Comparison of ENCODE assay signal across 11 cellular contexts in genomic region chr14:94390372-94391086, GRCh38. TPM values are rescaled to one million over a fixed set of nuclear protein-coding genes. Genes with fewer than 3 reads are reported as not detected.
DNase-seq lines count a peak whose midpoint lies in the region; ATAC-seq and TF ChIP-seq lines count a peak whose summit lies in the region.
"Had no signal": no experiment of that assay in that cellular context is flagged by ENCODE, and none has a peak within 500 bp of the region (broad histone marks: within the 10 kb centered on the region; RNA-seq: fewer than 3 reads in every experiment).

No MANE protein-coding gene starts in this region.

- no peaks in the 10 kb centered on the region for H4K20me1 ChIP-seq in PC-3 (ENCODE audit: low read length)
- no peaks in the 10 kb centered on the region for H4K20me1 ChIP-seq in neural progenitor cell (ENCODE audit: low read depth)

- H2AFZ ChIP-seq in PC-3 (ENCODE audit: low read length) (no peak overlapping the region), neural progenitor cell (replicated peaks) (peak overlapping the region; percentile 76)

- H3K4me2 ChIP-seq in PC-3 (ENCODE audit: low read length) = no peak overlapping the region
- H3K4me2 ChIP-seq in neural progenitor cell = no peak overlapping the region

- H3K4me1 Mint-ChIP-seq in neural progenitor cell = peaks cover 4% of the 10 kb centered on the region
- peaks cover 32% of the 10 kb centered on the region for H3K4me1 Mint-ChIP-seq in stimulated activated effector memory CD8-positive, alpha-beta T cell treated with anti-CD3 and anti-CD28 coated beads, Interleukin-12 subunit alpha, Interleukin-12 subunit beta, amount 100 ng/mL, for 72 hours

- no peak overlapping the region for H3K4me3 ChIP-seq in PC-3 (ENCODE audit: low read length)
- H3K4me3 ChIP-seq in epithelial cell of esophagus (ENCODE audit: low read length) = no peak overlapping the region
- no peak overlapping the region for H3K4me3 ChIP-seq in neural progenitor cell
- H3K4me3 ChIP-seq: gastrocnemius medialis had no signal

- peaks cover 6% of the 10 kb centered on the region for H3K27me3 Mint-ChIP-seq in neural progenitor cell (ENCODE audit: insufficient read depth, low read depth)
- H3K27me3 Mint-ChIP-seq: activated naive CD4-positive, alpha-beta T cell treated with anti-CD3 and anti-CD28 coated beads, Interleukin-2, amount 50 U/mL, for 24 hours had no signal

- intact Hi-C loops in PC-3 (cut with micrococcal nuclease) = no loop called here

- no peaks in the 10 kb centered on the region for H3K9me2 ChIP-seq in PC-3 (replicated peaks; ENCODE audit: low read length)

- no peak overlapping the region for H3K27ac Mint-ChIP-seq in neural progenitor cell
- H3K27ac Mint-ChIP-seq in stimulated activated effector memory CD8-positive, alpha-beta T cell treated with anti-CD3 and anti-CD28 coated beads, Interleukin-12 subunit alpha, Interleukin-12 subunit beta, amount 100 ng/mL, for 72 hours = no peak overlapping the region
- H3K27ac Mint-ChIP-seq: activated naive CD4-positive, alpha-beta T cell treated with anti-CD3 and anti-CD28 coated beads, Interleukin-2, amount 50 U/mL, for 24 hours had no signal

- peak; percentile 11 for DNase-seq in Caki2 (ENCODE audit: low read depth)
- peak; percentile 49 for DNase-seq in PC-3
- peak; percentile 27 for DNase-seq in epithelial cell of esophagus (ENCODE audit: low read depth)
- DNase-seq in neural progenitor cell (ENCODE audit: low spot score) = no peak
- DNase-seq in OCI-M2 (lab: John Stamatoyannopoulos, UW; ENCODE audit: unreplicated experiment) = no peak
- no peak for DNase-seq in NCI-H2196 treated with DMSO at 0.1 percent for 48 hours (lab: John Stamatoyannopoulos, UW; ENCODE audit: unreplicated experiment)
- no peak for DNase-seq in stimulated activated effector memory CD8-positive, alpha-beta T cell treated with anti-CD3 and anti-CD28 coated beads, Interleukin-12 subunit alpha, Interleukin-12 subunit beta, amount 100 ng/mL, for 72 hours (ENCODE audit: low spot score in 2 of 2)
- no peak for DNase-seq in NCI-H146 treated with DMSO at 0.1 percent for 48 hours (lab: John Stamatoyannopoulos, UW; ENCODE audit: unreplicated experiment)

- POLR2A ChIA-PET in PC-3 (lab: Charles Lee; ENCODE audit: unreplicated experiment) = no interaction called here

- no peaks in the 10 kb centered on the region for H3K36me3 ChIP-seq in PC-3 (ENCODE audit: low read depth, low read length)
- no peaks in the 10 kb centered on the region for H3K36me3 ChIP-seq in neural progenitor cell
- H3K36me3 ChIP-seq: gastrocnemius medialis had no signal

- in situ Hi-C loops in Caki2 (cut with HindIII; ENCODE audit: low pct_unique_long_range_greater_than_20kb, low sequenced_read_pairs) = no loop called here

- H3K9ac ChIP-seq in PC-3 (ENCODE audit: low read length) (no peak overlapping the region), neural progenitor cell (no peak overlapping the region)

- TF ChIP-seq CTCF in PC-3 (conservative IDR thresholded peaks at IDR 0.05; ENCODE audit: low read depth, low read length) (no peak), epithelial cell of esophagus (IDR thresholded peaks at IDR 0.05; ENCODE audit: insufficient read depth, low read depth, low read length, missing control alignments) (no peak), neural progenitor cell (IDR thresholded peaks at IDR 0.05) (no peak)

- no peaks in the 10 kb centered on the region for H3K36me3 Mint-ChIP-seq in neural progenitor cell
- H3K36me3 Mint-ChIP-seq in stimulated activated effector memory CD8-positive, alpha-beta T cell treated with anti-CD3 and anti-CD28 coated beads, Interleukin-12 subunit alpha, Interleukin-12 subunit beta, amount 100 ng/mL, for 72 hours = no peaks in the 10 kb centered on the region
- H3K36me3 Mint-ChIP-seq: activated naive CD4-positive, alpha-beta T cell treated with anti-CD3 and anti-CD28 coated beads, Interleukin-2, amount 50 U/mL, for 24 hours had no signal

- H3F3A ChIP-seq in PC-3 (ENCODE audit: low read length, unreplicated experiment) (no peaks in the 10 kb centered on the region), neural progenitor cell (ENCODE audit: low read depth) (no peaks in the 10 kb centered on the region)

- CTCF ChIA-PET in PC-3 (lab: Charles Lee) = no interaction called here

- no peak overlapping the region for H3K4me3 Mint-ChIP-seq in neural progenitor cell
- no peak overlapping the region for H3K4me3 Mint-ChIP-seq in stimulated activated effector memory CD8-positive, alpha-beta T cell treated with anti-CD3 and anti-CD28 coated beads, Interleukin-12 subunit alpha, Interleukin-12 subunit beta, amount 100 ng/mL, for 72 hours
- H3K4me3 Mint-ChIP-seq: activated naive CD4-positive, alpha-beta T cell treated with anti-CD3 and anti-CD28 coated beads, Interleukin-2, amount 50 U/mL, for 24 hours had no signal

- peak; percentile 38 for ATAC-seq in PC-3
- ATAC-seq in stimulated activated effector memory CD8-positive, alpha-beta T cell treated with anti-CD3 and anti-CD28 coated beads, Interleukin-12 subunit alpha, Interleukin-12 subunit beta, amount 100 ng/mL, for 72 hours = no peak
- ATAC-seq: gastrocnemius medialis had no signal

- H3K9me3 ChIP-seq in PC-3 (ENCODE audit: low read length) = no peaks in the 10 kb centered on the region
- H3K9me3 ChIP-seq in neural progenitor cell (ENCODE audit: low read depth) = no peaks in the 10 kb centered on the region
- H3K9me3 ChIP-seq: gastrocnemius medialis had no signal

- peaks cover 10% of the 10 kb centered on the region for H3K4me1 ChIP-seq in PC-3 (ENCODE audit: insufficient read depth, low read length)
- peaks cover 7% of the 10 kb centered on the region for H3K4me1 ChIP-seq in neural progenitor cell
- H3K4me1 ChIP-seq: gastrocnemius medialis had no signal

- H3K27me3 ChIP-seq in PC-3 (ENCODE audit: low read length) = no peaks in the 10 kb centered on the region
- H3K27me3 ChIP-seq in neural progenitor cell = no peaks in the 10 kb centered on the region
- H3K27me3 ChIP-seq: gastrocnemius medialis had no signal

- peak overlapping the region; percentile 55 for H3K27ac ChIP-seq in PC-3 (ENCODE audit: low read length)
- H3K27ac ChIP-seq in neural progenitor cell = no peak overlapping the region

- H3K79me2 ChIP-seq in PC-3 (ENCODE audit: low read length) (no peaks in the 10 kb centered on the region), neural progenitor cell (ENCODE audit: low read depth) (no peaks in the 10 kb centered on the region)

- no TSS peak for BruUV-seq in PC-3 (replicated peaks; lab: Mats Ljungman, UMichigan)

- no peaks in the 10 kb centered on the region for H3K9me3 Mint-ChIP-seq in neural progenitor cell
- H3K9me3 Mint-ChIP-seq in stimulated activated effector memory CD8-positive, alpha-beta T cell treated with anti-CD3 and anti-CD28 coated beads, Interleukin-12 subunit alpha, Interleukin-12 subunit beta, amount 100 ng/mL, for 72 hours = no peaks in the 10 kb centered on the region
- H3K9me3 Mint-ChIP-seq: activated naive CD4-positive, alpha-beta T cell treated with anti-CD3 and anti-CD28 coated beads, Interleukin-2, amount 50 U/mL, for 24 hours had no signal

RNA-seq across cellular contexts. Expression of gene SERPINA1, which starts 2.1 kb away (rescaled TPM):
- 0.24 and 1.1 TPM in 2 replicates for total RNA-seq in Caki2 (2014; rRNA removed; shearing (Covaris generic); ENCODE audit: low replicate concordance)
- total RNA-seq in PC-3 (2014; rRNA removed) = 5.4 and 10.5 TPM in 2 replicates
- total RNA-seq in neural progenitor cell (ENCODE audit: low replicate concordance) = 0.13 and 0.43 TPM in 2 replicates

RNA-seq across cellular contexts. Expression of gene SERPINA2, which starts 24.0 kb away (rescaled TPM):
- total RNA-seq in Caki2 (2014; rRNA removed; shearing (Covaris generic); ENCODE audit: low replicate concordance) = not detected in 2 replicates
- total RNA-seq in PC-3 (2014; rRNA removed) (not detected in 2 replicates), neural progenitor cell (ENCODE audit: low replicate concordance) (not detected in 2 replicates)
- total RNA-seq: gastrocnemius medialis, temporal lobe had no signal

Comparison
In these comparisons a context has a peak if more than half of its experiments do, and no peak if none do; other contexts are left out.
1. DNase-seq: peak in Caki2 (single experiment), PC-3 (single experiment) and epithelial cell of esophagus (single experiment); none in neural progenitor cell (single experiment), OCI-M2 (single experiment), NCI-H2196 treated with DMSO at 0.1 percent for 48 hours (single experiment), stimulated activated effector memory CD8-positive, alpha-beta T cell treated with anti-CD3 and anti-CD28 coated beads, Interleukin-12 subunit alpha, Interleukin-12 subunit beta, amount 100 ng/mL, for 72 hours (0 of 2) and NCI-H146 treated with DMSO at 0.1 percent for 48 hours (single experiment).